ENCODE assay signal across 8 cellular contexts in the genomic region with DNA sequence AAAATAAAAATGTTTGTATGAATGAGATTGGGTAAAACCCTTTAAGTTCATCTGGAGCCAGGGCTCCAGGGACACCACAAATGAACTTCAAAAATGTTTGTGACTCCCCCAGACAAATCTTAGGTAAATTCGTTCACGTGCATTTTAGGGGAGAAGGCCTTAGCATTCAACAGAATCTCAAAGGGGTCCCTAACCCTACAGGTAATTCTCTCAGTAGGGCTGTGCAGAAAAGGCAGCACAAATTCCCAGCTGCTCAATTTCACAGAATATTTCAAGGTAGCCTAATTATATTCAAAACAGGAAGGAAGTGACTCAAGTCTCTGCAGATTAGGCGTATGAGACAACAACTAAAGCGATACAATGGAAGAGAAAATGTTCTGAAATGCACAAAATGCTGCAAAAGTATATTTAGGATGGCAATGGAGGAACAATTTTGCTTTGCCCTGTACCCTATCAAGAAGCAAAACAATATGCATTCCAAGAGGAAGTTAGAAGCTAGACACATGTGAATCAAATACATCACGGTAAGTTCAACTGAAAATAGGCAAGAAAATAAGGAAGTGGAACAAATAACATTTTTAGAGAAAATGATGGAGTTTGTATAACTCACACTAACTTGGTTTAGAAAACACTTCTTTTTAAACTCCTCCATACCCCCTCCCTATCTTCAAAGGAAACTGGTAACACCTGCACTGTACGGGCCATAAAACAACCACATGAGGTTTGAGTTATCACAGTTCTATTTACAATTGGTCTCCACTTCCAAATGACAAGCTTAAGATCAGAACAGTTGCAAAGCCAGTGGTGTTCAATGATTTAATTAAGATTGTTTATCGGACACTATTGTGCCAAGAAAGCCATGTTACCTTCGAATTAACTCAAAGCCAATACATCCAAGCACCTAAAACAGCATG. TPM values are rescaled to one million over a fixed set of nuclear protein-coding genes. Genes with fewer than 3 reads are reported as not detected.
DNase-seq lines count a peak whose midpoint lies in the region; ATAC-seq, FAIRE-seq and TF ChIP-seq lines count a peak whose summit lies in the region.

No MANE protein-coding gene starts in this region.

- H3K4me3 ChIP-seq in keratinocyte (ENCODE audit: control insufficient read depth in 2 of 3, extremely low read depth in 1 of 3, insufficient read depth in 2 of 3, low read depth in 1 of 3, low read length in 3 of 3), result peak overlapping the region; percentile 96 to 99 (median 97)
- peak overlapping the region in 3 of 4 donors; percentile 73 to 84 (median 79) for H3K4me3 ChIP-seq in transverse colon

- H3K27ac ChIP-seq in keratinocyte (ENCODE audit: control insufficient read depth, insufficient read depth, low read length), result peak overlapping the region; percentile 23
- H3K27ac ChIP-seq in transverse colon, result peak overlapping the region; percentile 82 to 93 (median 86)

- 17 to 33% methylated on average over 4 to 8 of the region's 8 CpGs for WGBS in transverse colon (ENCODE audit: low coverage in 1 of 2), 2 donors

- peak overlapping the region; percentile 80 for H3K9ac ChIP-seq in keratinocyte (ENCODE audit: control insufficient read depth, extremely low read depth, insufficient read depth, low read length)

- no peak for DNase-seq in activated naive CD4-positive, alpha-beta T cell treated with anti-CD3 and anti-CD28 coated beads for 36 hours
- DNase-seq in activated naive CD4-positive, alpha-beta T cell treated with anti-CD3 and anti-CD28 coated beads, Interleukin-2, amount 50 U/mL, for 16 hours, result no peak
- DNase-seq in activated B cell treated with CpG ODN at 0.5 μM for 24 hours (no peak), keratinocyte (ENCODE audit: low read depth, low spot score) (no peak), transverse colon (no peak)

- intact Hi-C loops in activated naive CD4-positive, alpha-beta T cell treated with anti-CD3 and anti-CD28 coated beads for 36 hours (cut with micrococcal nuclease), result loop anchor here (1.0 to 10.0 kb wide), 4 partner anchors 13 to 1360 kb away; a partner anchor contains a TSS
- intact Hi-C loops in activated B cell treated with CpG ODN at 0.5 μM for 24 hours (cut with micrococcal nuclease), result loop anchor here (5.0 to 10.0 kb wide), 2 partner anchors 112 to 1410 kb away; a partner anchor contains a TSS
- intact Hi-C loops in transverse colon (cut with DNase I; ENCODE audit: low total_unique reads), result no loop called here

- TF ChIP-seq CTCF in activated B cell treated with CpG ODN at 0.5 μM for 24 hours (IDR thresholded peaks at IDR 0.05), result no peak
- TF ChIP-seq CTCF in keratinocyte (optimal IDR thresholded peaks at IDR 0.05 in 1 of 3, IDR thresholded peaks at IDR 0.05 in 1 of 3, conservative IDR thresholded peaks at IDR 0.05 in 1 of 3; ENCODE audit: extremely low read depth in 1 of 3, insufficient read depth in 2 of 3, low read length in 3 of 3), result no peak
- TF ChIP-seq CTCF in transverse colon (IDR thresholded peaks at IDR 0.05), result no peak

- no peak for TF ChIP-seq POLR2A in transverse colon (IDR thresholded peaks at IDR 0.05)

- H2AFZ ChIP-seq in keratinocyte (ENCODE audit: control insufficient read depth, low read length), result no peak overlapping the region

- H3K4me1 ChIP-seq in keratinocyte (ENCODE audit: control insufficient read depth, extremely low read depth, insufficient read depth, low read length), result peaks cover 22% of the 10 kb centered on the region
- peaks cover 8 to 36% (median 22%) of the 10 kb centered on the region in 4 donors for H3K4me1 ChIP-seq in transverse colon

- dilution Hi-C loops in keratinocyte (cut with MboI; ENCODE audit: extremely low pct_ligation_motif_present, low sequenced_read_pairs), result no loop called here

- H3K27me3 Mint-ChIP-seq in activated naive CD4-positive, alpha-beta T cell treated with anti-CD3 and anti-CD28 coated beads for 36 hours (ENCODE audit: low read depth), result no peaks in the 10 kb centered on the region
- H3K27me3 Mint-ChIP-seq in activated B cell treated with CpG ODN at 0.5 μM for 24 hours, result no peaks in the 10 kb centered on the region

- H3K36me3 ChIP-seq in keratinocyte (ENCODE audit: control insufficient read depth in 2 of 2, extremely low read depth in 1 of 2, insufficient read depth in 2 of 2, low read length in 2 of 2) (peaks cover 4 to 7% of the 10 kb centered on the region in 2 experiments), transverse colon (peaks cover 0 to 15% (median 5%) of the 10 kb centered on the region in 4 donors)

- no peaks in the 10 kb centered on the region for H3K9me1 ChIP-seq in keratinocyte (ENCODE audit: control insufficient read depth, extremely low read depth, insufficient read depth, low read length)

- POLR2A ChIA-PET in activated B cell treated with CpG ODN at 0.5 μM for 24 hours (lab: Charles Lee), result interaction anchor here (0.8 to 13.7 kb wide), 6 partner anchors 9 to 54 kb away, joined by 3 to 251 read pairs (median 8); a partner anchor contains a TSS

- peaks cover 48% of the 10 kb centered on the region for H3K79me2 ChIP-seq in keratinocyte (ENCODE audit: control insufficient read depth, insufficient read depth, low read length)

- H3K9me3 Mint-ChIP-seq in activated naive CD4-positive, alpha-beta T cell treated with anti-CD3 and anti-CD28 coated beads for 36 hours, result no peaks in the 10 kb centered on the region
- no peaks in the 10 kb centered on the region for H3K9me3 Mint-ChIP-seq in activated B cell treated with CpG ODN at 0.5 μM for 24 hours

- TF ChIP-seq EP300 in transverse colon (IDR thresholded peaks at IDR 0.05; ENCODE audit: low read depth), result no peak

- CTCF ChIA-PET in activated naive CD4-positive, alpha-beta T cell treated with anti-CD3 and anti-CD28 coated beads for 36 hours (lab: Charles Lee), result interaction anchor here (0.6 to 1.0 kb wide), 6 partner anchors 15 to 148 kb away, joined by 3 to 5 read pairs (median 4); no protein-coding TSS in a partner anchor
- CTCF ChIA-PET in activated B cell treated with CpG ODN at 0.5 μM for 24 hours (lab: Charles Lee), result interaction anchor here (1.5 kb wide), 1 partner anchor 20 kb away, joined by 5 read pairs; no protein-coding TSS in a partner anchor

- H4K20me1 ChIP-seq in keratinocyte (ENCODE audit: control insufficient read depth, extremely low read depth, insufficient read depth, low read length), result no peaks in the 10 kb centered on the region

- H3K27me3 ChIP-seq in keratinocyte (ENCODE audit: control insufficient read depth, extremely low read depth, insufficient read depth, low read length) (no peaks in the 10 kb centered on the region), transverse colon (no peaks in the 10 kb centered on the region)

- H3K4me1 Mint-ChIP-seq in activated naive CD4-positive, alpha-beta T cell treated with anti-CD3 and anti-CD28 coated beads for 36 hours (ENCODE audit: low read depth), result peaks cover 60% of the 10 kb centered on the region
- peaks cover 75% of the 10 kb centered on the region for H3K4me1 Mint-ChIP-seq in activated B cell treated with CpG ODN at 0.5 μM for 24 hours

- in situ Hi-C loops in transverse colon (cut with MboI; ENCODE audit: low pct_ligation_motif_present in 1 of 4, low pct_unique_long_range_greater_than_20kb in 1 of 4, low sequenced_read_pairs in 3 of 4), result no loop called here

- ATAC-seq in activated B cell treated with CpG ODN at 0.5 μM for 24 hours (ENCODE audit: low read depth) (no peak), GM21717 (IDR thresholded peaks at IDR 0.05; ENCODE audit: unreplicated experiment) (no peak), GM19467 (IDR thresholded peaks at IDR 0.05; ENCODE audit: unreplicated experiment) (no peak), GM21515 (IDR thresholded peaks at IDR 0.05; ENCODE audit: unreplicated experiment) (no peak)

- FAIRE-seq in keratinocyte (lab: Jason Lieb, UNC), result no peak

- peaks cover 19% of the 10 kb centered on the region for H3K36me3 Mint-ChIP-seq in activated naive CD4-positive, alpha-beta T cell treated with anti-CD3 and anti-CD28 coated beads for 36 hours (ENCODE audit: low read depth)
- peaks cover 35% of the 10 kb centered on the region for H3K36me3 Mint-ChIP-seq in activated B cell treated with CpG ODN at 0.5 μM for 24 hours (ENCODE audit: low read depth)

- peak overlapping the region; percentile 99 for H3K4me2 ChIP-seq in keratinocyte (ENCODE audit: control insufficient read depth, extremely low read depth, insufficient read depth, low read depth, low read length)

- peak overlapping the region; percentile 93 for H3K27ac Mint-ChIP-seq in activated naive CD4-positive, alpha-beta T cell treated with anti-CD3 and anti-CD28 coated beads for 36 hours
- H3K27ac Mint-ChIP-seq in activated B cell treated with CpG ODN at 0.5 μM for 24 hours, result peak overlapping the region; percentile 95

- peak overlapping the region; percentile 94 for H3K4me3 Mint-ChIP-seq in activated naive CD4-positive, alpha-beta T cell treated with anti-CD3 and anti-CD28 coated beads for 36 hours
- peak overlapping the region; percentile 96 for H3K4me3 Mint-ChIP-seq in activated B cell treated with CpG ODN at 0.5 μM for 24 hours

- H3K9me3 ChIP-seq in keratinocyte (ENCODE audit: control insufficient read depth, low read depth, low read length) (no peaks in the 10 kb centered on the region), transverse colon (no peaks in the 10 kb centered on the region)

RNA-seq across cellular contexts. Expression of a gene that starts 1.6 kb away (rescaled TPM):
- 10 to 100 TPM; 40.2 to 41.6 TPM for total RNA-seq in activated naive CD4-positive, alpha-beta T cell treated with anti-CD3 and anti-CD28 coated beads for 36 hours
- 89.2 and 107 TPM in 2 replicates for total RNA-seq in activated B cell treated with CpG ODN at 0.5 μM for 24 hours
- 19.1 to 30.3 TPM (median 25.9 TPM) in 3 replicates for polyA plus RNA-seq in keratinocyte
- polyA plus RNA-seq in keratinocyte (2011; ENCODE audit: low read depth), result 18.7 TPM
- polyA plus RNA-seq in keratinocyte (2011; cell fraction: cytosol; rRNA removed), result 19.5 and 27.1 TPM in 2 replicates
- polyA plus RNA-seq in keratinocyte (2011; cell fraction: nucleus; rRNA removed), result 63.3 and 65.3 TPM in 2 replicates
- polyA plus RNA-seq in keratinocyte (2012; ENCODE audit: low replicate concordance), result 13.9 and 20.3 TPM in 2 replicates
- 30.6 to 55.7 TPM (median 36.0 TPM) in 3 replicates for polyA minus RNA-seq in keratinocyte
- polyA minus RNA-seq in keratinocyte (2011; cell fraction: cytosol; rRNA and poly(A)+ RNA removed), result 11.5 TPM
- 34.0 and 63.8 TPM in 2 replicates for polyA minus RNA-seq in keratinocyte (2011; cell fraction: nucleus; rRNA and poly(A)+ RNA removed)
- total RNA-seq in transverse colon, result 10 to 100 TPM; 25.3 to 64.0 (median 44.0) TPM

RNA-seq across cellular contexts. Expression of a gene that starts 4.7 kb away (rescaled TPM):
- 10 to 100 TPM; 28.3 to 31.5 TPM for total RNA-seq in activated naive CD4-positive, alpha-beta T cell treated with anti-CD3 and anti-CD28 coated beads for 36 hours
- total RNA-seq in activated B cell treated with CpG ODN at 0.5 μM for 24 hours, result 121 and 135 TPM in 2 replicates
- 72.5 to 74.7 TPM (median 73.1 TPM) in 3 replicates for polyA plus RNA-seq in keratinocyte
- 129 TPM for polyA plus RNA-seq in keratinocyte (2011; ENCODE audit: low read depth)
- 56.9 and 78.3 TPM in 2 replicates for polyA plus RNA-seq in keratinocyte (2011; cell fraction: cytosol; rRNA removed)
- polyA plus RNA-seq in keratinocyte (2011; cell fraction: nucleus; rRNA removed), result 81.4 and 85.6 TPM in 2 replicates
- polyA plus RNA-seq in keratinocyte (2012; ENCODE audit: low replicate concordance), result 47.4 and 51.3 TPM in 2 replicates
- polyA minus RNA-seq in keratinocyte, result 60.3 to 122 TPM (median 76.9 TPM) in 3 replicates
- 76.0 TPM for polyA minus RNA-seq in keratinocyte (2011; cell fraction: cytosol; rRNA and poly(A)+ RNA removed)
- 42.0 and 50.9 TPM in 2 replicates for polyA minus RNA-seq in keratinocyte (2011; cell fraction: nucleus; rRNA and poly(A)+ RNA removed)
- 100 to 1,000 TPM in 3 of 4 donors, 10 to 100 TPM in 1; 96.1 to 189 (median 115) TPM for total RNA-seq in transverse colon

RNA-seq across cellular contexts. Expression of a gene that starts 53.8 kb away (rescaled TPM):
- 10 to 100 TPM; 12.1 to 12.9 TPM for total RNA-seq in activated naive CD4-positive, alpha-beta T cell treated with anti-CD3 and anti-CD28 coated beads for 36 hours
- total RNA-seq in activated B cell treated with CpG ODN at 0.5 μM for 24 hours (20.5 and 24.8 TPM in 2 replicates), transverse colon (10 to 100 TPM in 2 of 4 donors, 1 to 10 TPM in 1, not detected in 1; 9.3 to 11.0 (median 10.1) TPM)
- 4.8 to 10.9 TPM (median 7.3 TPM) in 3 replicates for polyA plus RNA-seq in keratinocyte
- 2.5 TPM for polyA plus RNA-seq in keratinocyte (2011; ENCODE audit: low read depth)
- polyA plus RNA-seq in keratinocyte (2011; cell fraction: cytosol; rRNA removed), result 6.6 and 7.6 TPM in 2 replicates
- 13.4 and 15.1 TPM in 2 replicates for polyA plus RNA-seq in keratinocyte (2011; cell fraction: nucleus; rRNA removed)
- polyA plus RNA-seq in keratinocyte (2012; ENCODE audit: low replicate concordance), result 3.0 and 13.9 TPM in 2 replicates
- polyA minus RNA-seq in keratinocyte, result 3.2 to 4.8 TPM (median 4.6 TPM) in 3 replicates
- polyA minus RNA-seq in keratinocyte (2011; cell fraction: cytosol; rRNA and poly(A)+ RNA removed), result 10.7 TPM
- 3.3 TPM in 2 replicates for polyA minus RNA-seq in keratinocyte (2011; cell fraction: nucleus; rRNA and poly(A)+ RNA removed)
